1 cellular context compared by ENCODE assay signal in genomic region chr19:44644391-44645016, GRCh38.
TF ChIP-seq lines count a peak whose summit lies in the region.

No MANE protein-coding gene starts in this region.

TF ChIP-seq in A549, 52 proteins besides CTCF, POLR2A, EP300 and RAD21:
- TF ChIP-seq CEBPB (IDR thresholded peaks at IDR 0.05) (no peak), FOSL2 (IDR thresholded peaks at IDR 0.05) (no peak), FOSL2 (CRISPR knock-in tag; IDR thresholded peaks at IDR 0.05) (peak; percentile 55; the same call in 1 of the 2 replicates), MAZ (IDR thresholded peaks at IDR 0.05; ENCODE audit: borderline replicate concordance, low read depth, low read length) (no peak), MAX (IDR thresholded peaks at IDR 0.05) (peak; percentile 74), ZFP36 (IDR thresholded peaks at IDR 0.05; ENCODE audit: borderline replicate concordance, partially characterized antibody) (peak; percentile 6), NPAS2 (CRISPR knock-in tag; IDR thresholded peaks at IDR 0.05; ENCODE audit: borderline replicate concordance) (no peak)
TF ChIP-seq in A549: peak in this region for 3.
